In genomic region chr12:42156232-42156631, GRCh38 we compare ENCODE assay signal across 27 cellular contexts.
"Had no signal": no experiment of that assay in that cellular context is flagged by ENCODE, and none has a peak within 500 bp of the region (broad histone marks: within the 10 kb centered on the region; RNA-seq: fewer than 3 reads in every experiment).

No MANE protein-coding gene starts in this region.

- H3K27ac ChIP-seq: esophagus muscularis mucosa, foreskin keratinocyte, neutrophil, ovary, prostate gland, sigmoid colon, vagina had no signal

- H3K4me3 Mint-ChIP-seq: activated CD4-positive, alpha-beta T cell treated with anti-CD3 and anti-CD28 coated beads for 36 hours; activated T-cell treated with anti-CD3 and anti-CD28 coated beads, Interleukin-2, amount 50 U/mL, for 72 hours; central memory CD8-positive, alpha-beta T cell; dendritic cell treated with granulocyte-macrophage colony-stimulating factor and Interleukin-4, amounts not matched to agents 40 ng/mL and 50 ng/mL, for 4 days; endodermal cell; natural killer cell; stimulated activated memory B cell treated with anti-CD40 and anti-IgM and Interleukin-4, amounts not matched to agents 10 μg/mL and 1 μg/mL and 100 μg/mL, for 72 hours; stimulated activated naive CD8-positive, alpha-beta T cell treated with anti-CD3 and anti-CD28 coated beads, Interleukin-15, amount 100 ng/mL, for 72 hours; type B pancreatic cell had no signal

- H3K36me3 Mint-ChIP-seq: activated naive CD4-positive, alpha-beta T cell treated with anti-CD3 and anti-CD28 coated beads, Interleukin-2, amount 50 U/mL, for 72 hours; natural killer cell had no signal

- H3K27me3 ChIP-seq: esophagus muscularis mucosa, foreskin keratinocyte, neutrophil, ovary, sigmoid colon, vagina had no signal

- H3K9me3 ChIP-seq: esophagus muscularis mucosa, neutrophil, ovary, prostate gland, sigmoid colon, vagina had no signal

- H3K4me3 ChIP-seq: esophagus muscularis mucosa, ovary, prostate gland, sigmoid colon, vagina had no signal

- H3K27me3 Mint-ChIP-seq: activated CD4-positive, alpha-beta T cell treated with anti-CD3 and anti-CD28 coated beads for 36 hours; central memory CD8-positive, alpha-beta T cell; dendritic cell treated with granulocyte-macrophage colony-stimulating factor and Interleukin-4, amounts not matched to agents 40 ng/mL and 50 ng/mL, for 4 days; stimulated activated memory B cell treated with anti-CD40 and anti-IgM and Interleukin-4, amounts not matched to agents 10 μg/mL and 1 μg/mL and 100 μg/mL, for 72 hours; stimulated activated naive CD8-positive, alpha-beta T cell treated with anti-CD3 and anti-CD28 coated beads, Interleukin-15, amount 100 ng/mL, for 72 hours; type B pancreatic cell had no signal

- H3K36me3 ChIP-seq: ovary, prostate gland had no signal

- ATAC-seq: activated CD4-positive, alpha-beta T cell treated with anti-CD3 and anti-CD28 coated beads for 36 hours; activated naive CD4-positive, alpha-beta T cell treated with anti-CD3 and anti-CD28 coated beads, Interleukin-2, amount 50 U/mL, for 72 hours; activated T-cell treated with anti-CD3 and anti-CD28 coated beads, Interleukin-2, amount 50 U/mL, for 72 hours; foreskin keratinocyte; left colon; natural killer cell; stimulated activated memory B cell treated with anti-CD40 and anti-IgM and Interleukin-4, amounts not matched to agents 10 μg/mL and 1 μg/mL and 100 μg/mL, for 72 hours; stimulated activated naive CD8-positive, alpha-beta T cell treated with anti-CD3 and anti-CD28 coated beads, Interleukin-15, amount 100 ng/mL, for 72 hours had no signal

- FAIRE-seq: bronchial epithelial cell, islet of Langerhans, small intestine had no signal

- H3K27ac Mint-ChIP-seq: activated CD4-positive, alpha-beta T cell treated with anti-CD3 and anti-CD28 coated beads for 36 hours; activated naive CD4-positive, alpha-beta T cell treated with anti-CD3 and anti-CD28 coated beads, Interleukin-2, amount 50 U/mL, for 72 hours; activated T-cell treated with anti-CD3 and anti-CD28 coated beads, Interleukin-2, amount 50 U/mL, for 72 hours; dendritic cell treated with granulocyte-macrophage colony-stimulating factor and Interleukin-4, amounts not matched to agents 40 ng/mL and 50 ng/mL, for 4 days; endodermal cell; stimulated activated memory B cell treated with anti-CD40 and anti-IgM and Interleukin-4, amounts not matched to agents 10 μg/mL and 1 μg/mL and 100 μg/mL, for 72 hours; stimulated activated naive CD8-positive, alpha-beta T cell treated with anti-CD3 and anti-CD28 coated beads, Interleukin-15, amount 100 ng/mL, for 72 hours; type B pancreatic cell had no signal

- DNase-seq: activated CD4-positive, alpha-beta T cell treated with anti-CD3 and anti-CD28 coated beads for 36 hours; activated CD4-positive, CD25-positive, alpha-beta regulatory T cell; activated naive CD4-positive, alpha-beta T cell; activated T-cell treated with anti-CD3 and anti-CD28 coated beads for 4 hours; activated T-cell treated with anti-CD3 and anti-CD28 coated beads, Interleukin-2, amount 50 U/mL, for 72 hours; endodermal cell; foreskin keratinocyte; left colon; mesendoderm; natural killer cell; ovary; sigmoid colon; small intestine; stimulated activated CD4-positive, alpha-beta T cell treated with anti-CD3 and anti-CD28 coated beads, Interleukin-4, amount 100 ng/mL, for 24 hours; stimulated activated naive CD8-positive, alpha-beta T cell treated with anti-CD3 and anti-CD28 coated beads, Interleukin-15, amount 100 ng/mL, for 72 hours; substantia nigra had no signal

- H3K4me1 Mint-ChIP-seq: activated CD4-positive, alpha-beta T cell treated with anti-CD3 and anti-CD28 coated beads for 36 hours; central memory CD8-positive, alpha-beta T cell; stimulated activated memory B cell treated with anti-CD40 and anti-IgM and Interleukin-4, amounts not matched to agents 10 μg/mL and 1 μg/mL and 100 μg/mL, for 72 hours had no signal

- H3K4me1 ChIP-seq: esophagus muscularis mucosa, foreskin keratinocyte, prostate gland, sigmoid colon, vagina had no signal

- H3K9me3 Mint-ChIP-seq: activated naive CD4-positive, alpha-beta T cell treated with anti-CD3 and anti-CD28 coated beads, Interleukin-2, amount 50 U/mL, for 72 hours; central memory CD8-positive, alpha-beta T cell; dendritic cell treated with granulocyte-macrophage colony-stimulating factor and Interleukin-4, amounts not matched to agents 40 ng/mL and 50 ng/mL, for 4 days; endodermal cell; natural killer cell; type B pancreatic cell had no signal
